8 cellular contexts compared by ENCODE assay signal in the genomic region with DNA sequence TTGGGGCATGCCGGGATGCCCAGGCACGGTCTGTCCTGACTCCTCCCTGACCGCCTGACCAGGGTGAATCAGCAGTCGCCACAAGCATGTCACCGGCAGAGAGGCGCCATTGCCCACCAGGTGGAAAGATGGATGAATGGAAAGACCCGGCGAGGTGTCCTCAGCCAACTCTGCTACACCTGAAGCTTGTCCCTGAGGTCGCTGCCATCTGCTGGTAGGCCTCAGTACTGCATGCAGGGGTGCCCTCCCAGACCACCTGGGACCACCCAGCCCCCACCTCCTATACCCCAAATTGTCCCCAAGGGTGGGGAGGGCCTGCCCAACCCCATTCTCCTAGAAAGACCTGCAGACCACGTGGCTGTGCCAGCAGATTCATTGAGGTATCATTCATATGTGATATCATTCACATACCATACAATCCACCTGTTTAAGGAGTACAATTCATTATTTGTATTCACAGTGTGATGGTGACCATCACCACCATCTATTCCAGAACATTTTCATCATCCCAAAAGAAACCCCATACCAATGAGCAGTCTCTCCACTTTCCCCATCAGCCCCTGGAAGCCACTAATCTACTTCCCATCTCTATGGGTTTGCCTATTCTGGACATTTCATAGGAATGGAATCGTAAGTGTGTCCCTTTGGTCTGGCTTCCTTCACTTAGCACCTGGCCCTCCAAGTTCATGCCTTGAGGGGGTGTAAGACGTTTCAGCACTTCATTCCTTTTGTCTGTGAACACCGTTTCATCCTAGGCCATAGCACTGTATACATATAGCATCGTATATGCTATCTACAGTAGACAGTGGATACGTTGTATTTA. TPM values are rescaled to one million over a fixed set of nuclear protein-coding genes. Genes with fewer than 3 reads are reported as not detected.
DNase-seq lines count a peak whose midpoint lies in the region; ATAC-seq, FAIRE-seq and TF ChIP-seq lines count a peak whose summit lies in the region.

No MANE protein-coding gene starts in this region.

- peaks cover 5% of the 10 kb centered on the region for H3K27me3 ChIP-seq in WERI-Rb-1 (ENCODE audit: insufficient read depth, low read depth, severe bottlenecking)
- peaks cover 0 to 27% (median 0%) of the 10 kb centered on the region in 4 donors for H3K27me3 ChIP-seq in esophagus muscularis mucosa
- no peaks in the 10 kb centered on the region for H3K27me3 ChIP-seq in small intestine (ENCODE audit: control insufficient read depth in 2 of 2, insufficient read depth in 2 of 2, low read length in 2 of 2)

- H3K4me1 ChIP-seq in esophagus muscularis mucosa (peaks cover 0 to 7% (median 0%) of the 10 kb centered on the region in 4 donors), small intestine (ENCODE audit: control insufficient read depth in 2 of 2, insufficient read depth in 1 of 2, low read depth in 1 of 2, low read length in 1 of 2) (no peaks in the 10 kb centered on the region)

- no peak for ATAC-seq in omental fat pad (ENCODE audit: low FRiP score)

- H3K27ac ChIP-seq in WERI-Rb-1 (no peak overlapping the region), esophagus muscularis mucosa (replicated peaks in 1 of 4) (no peak overlapping the region), small intestine (ENCODE audit: low read depth in 1 of 2, low read length in 1 of 2) (no peak overlapping the region)

- no peak for FAIRE-seq in small intestine (lab: Jason Lieb, UNC)

- H3K9me3 ChIP-seq in WERI-Rb-1 (ENCODE audit: severe bottlenecking) (no peaks in the 10 kb centered on the region), esophagus muscularis mucosa (peaks cover 0 to 6% (median 3%) of the 10 kb centered on the region in 4 donors), small intestine (ENCODE audit: control insufficient read depth, low read depth) (no peaks in the 10 kb centered on the region)

- intact Hi-C loops in esophagus muscularis mucosa (cut with DNase I), result no loop called here

- no peak for TF ChIP-seq POLR2A in esophagus muscularis mucosa (IDR thresholded peaks at IDR 0.05; ENCODE audit: low read depth)

- peak; percentile 96 for TF ChIP-seq CTCF in WERI-Rb-1 (IDR thresholded peaks at IDR 0.05; ENCODE audit: low read depth, low read length)
- TF ChIP-seq CTCF in esophagus muscularis mucosa (IDR thresholded peaks at IDR 0.05), result peak; percentile 10 to 59 (median 43)
- no peak for TF ChIP-seq CTCF in omental fat pad (IDR thresholded peaks at IDR 0.05)

- DNase-seq in activated effector memory CD4-positive, alpha-beta T cell treated with anti-CD3 and anti-CD28 coated beads, Interleukin-2, amount 50 U/mL, for 16 hours, result peak; percentile 73
- no peak for DNase-seq in activated effector memory CD4-positive, alpha-beta T cell treated with Interleukin-2 at 50 U/mL for 16 hours
- DNase-seq in WERI-Rb-1, result peak; percentile 71
- DNase-seq in esophagus muscularis mucosa (ENCODE audit: extremely low spot score), result no peak
- peak; percentile 12 for DNase-seq in small intestine
- no peak for DNase-seq in omental fat pad (ENCODE audit: low spot score)
- no peak for DNase-seq in Ammon's horn (ENCODE audit: low spot score)
- DNase-seq in NCI-H1694 treated with DMSO at 0.1 percent for 48 hours (lab: John Stamatoyannopoulos, UW), result no peak

- WGBS in esophagus muscularis mucosa, result 39% methylated on average over 6 of the region's 15 CpGs
- 29 to 41% (median 30%) methylated on average over 15 of the region's 15 CpGs for WGBS in small intestine, 3 donors

- no peaks in the 10 kb centered on the region for H3K36me3 ChIP-seq in WERI-Rb-1
- no peaks in the 10 kb centered on the region for H3K36me3 ChIP-seq in esophagus muscularis mucosa
- H3K36me3 ChIP-seq in small intestine (ENCODE audit: control insufficient read depth in 2 of 2, insufficient read depth in 2 of 2, low read length in 2 of 2), result no peaks in the 10 kb centered on the region

- TF ChIP-seq EP300 in esophagus muscularis mucosa (IDR thresholded peaks at IDR 0.05), result no peak

- H3K4me3 ChIP-seq in WERI-Rb-1 (ENCODE audit: low read depth, low read length) (no peak overlapping the region), esophagus muscularis mucosa (no peak overlapping the region), small intestine (ENCODE audit: low read depth in 1 of 2, low read length in 2 of 2) (no peak overlapping the region)

RNA-seq across cellular contexts. Expression of a gene that starts 17.5 kb away (rescaled TPM):
- total RNA-seq in esophagus muscularis mucosa, result not detected
- not detected for polyA plus RNA-seq in small intestine
- not detected for total RNA-seq in omental fat pad

RNA-seq across cellular contexts. Expression of a gene that starts 26.6 kb away (rescaled TPM):
- total RNA-seq in esophagus muscularis mucosa (not detected), omental fat pad (not detected)
- polyA plus RNA-seq in small intestine, result under 1 TPM in 1 of 3 donors, not detected in 2; 0.01 TPM

Comparison
In these comparisons a context has a peak if more than half of its experiments do, and no peak if none do; other contexts are left out.
1. DNase-seq: peak in activated effector memory CD4-positive, alpha-beta T cell treated with anti-CD3 and anti-CD28 coated beads, Interleukin-2, amount 50 U/mL, for 16 hours (single experiment), WERI-Rb-1 (single experiment) and small intestine (single experiment); none in activated effector memory CD4-positive, alpha-beta T cell treated with Interleukin-2 at 50 U/mL for 16 hours (single experiment), esophagus muscularis mucosa (single experiment), omental fat pad (single experiment), Ammon's horn (single experiment) and NCI-H1694 treated with DMSO at 0.1 percent for 48 hours (single experiment).
2. CTCF ChIP-seq: peak in WERI-Rb-1 (single experiment) and esophagus muscularis mucosa (3 of 3); none in omental fat pad (0 of 3).